ENCODE assay signal across 19 cellular contexts in genomic region chr4:123339507-123340380, GRCh38. TPM values are rescaled to one million over a fixed set of nuclear protein-coding genes. Genes with fewer than 3 reads are reported as not detected.
DNase-seq lines count a peak whose midpoint lies in the region; ATAC-seq, FAIRE-seq and TF ChIP-seq lines count a peak whose summit lies in the region.
"Had no signal": no experiment of that assay in that cellular context is flagged by ENCODE, and none has a peak within 500 bp of the region (broad histone marks: within the 10 kb centered on the region; RNA-seq: fewer than 3 reads in every experiment).

No MANE protein-coding gene starts in this region.

- no peak for TF ChIP-seq EP300 in A549 (IDR thresholded peaks at IDR 0.05)

- no peaks in the 10 kb centered on the region for H3K27me3 ChIP-seq in brain microvascular endothelial cell (replicated peaks)
- H3K27me3 ChIP-seq in effector memory CD4-positive, alpha-beta T cell (replicated peaks; ENCODE audit: control insufficient read depth, insufficient read depth, low read length, poor library complexity, severe bottlenecking): no peaks in the 10 kb centered on the region

- CTCF ChIA-PET in A549 (lab: Yijun Ruan, JAX): interaction anchor here (0.6 kb wide), 1 partner anchor 321 kb away, joined by 3 read pairs; no protein-coding TSS in a partner anchor

- POLR2A ChIA-PET in A549 (lab: Yijun Ruan, JAX): no interaction called here

- peaks cover 2% of the 10 kb centered on the region for H3K27me3 Mint-ChIP-seq in nephron progenitor cell (ENCODE audit: low read depth, poor library complexity)

- H3K36me3 Mint-ChIP-seq in nephron progenitor cell (ENCODE audit: low read depth): peaks cover 14% of the 10 kb centered on the region
- H3K36me3 Mint-ChIP-seq: activated naive CD8-positive, alpha-beta T cell treated with anti-CD3 and anti-CD28 coated beads, Interleukin-2, amount 10 ng/mL, durations not matched to agents 7 days and 5 days had no signal

- FAIRE-seq in A549 (lab: Jason Lieb, UNC) (no peak), kidney (lab: Jason Lieb, UNC) (no peak)
- FAIRE-seq: small intestine had no signal

- no peak overlapping the region for H3K4me3 Mint-ChIP-seq in nephron progenitor cell
- H3K4me3 Mint-ChIP-seq: activated naive CD8-positive, alpha-beta T cell treated with anti-CD3 and anti-CD28 coated beads, Interleukin-2, amount 10 ng/mL, durations not matched to agents 7 days and 5 days; activated T-cell treated with anti-CD3 and anti-CD28 coated beads, Interleukin-2, amount 50 U/mL, for 24 hours; H9; stimulated activated naive CD8-positive, alpha-beta T cell treated with anti-CD3 and anti-CD28 coated beads, Interleukin-15, amount 100 ng/mL, for 72 hours had no signal

- in situ Hi-C loops in brain microvascular endothelial cell (cut with HindIII; ENCODE audit: low pct_ligation_motif_present, low sequenced_read_pairs): no loop called here

- no peak for TF ChIP-seq POLR2A in A549 (IDR thresholded peaks at IDR 0.05; ENCODE audit: low read length)

- H3K4me1 ChIP-seq in A549 (peaks cover 17% of the 10 kb centered on the region), kidney (ENCODE audit: control insufficient read depth in 1 of 2, insufficient read depth in 1 of 2, low read depth in 1 of 2, low read length in 2 of 2) (no peaks in the 10 kb centered on the region)
- no peaks in the 10 kb centered on the region for H3K4me1 ChIP-seq in effector memory CD4-positive, alpha-beta T cell (ENCODE audit: control insufficient read depth, insufficient read depth, low read length, poor library complexity, severe bottlenecking)

- H3K36me3 ChIP-seq in brain microvascular endothelial cell (replicated peaks) (no peaks in the 10 kb centered on the region), kidney (ENCODE audit: control insufficient read depth in 1 of 2, insufficient read depth in 2 of 2, low read length in 2 of 2) (no peaks in the 10 kb centered on the region)
- H3K36me3 ChIP-seq in effector memory CD4-positive, alpha-beta T cell (ENCODE audit: control insufficient read depth, insufficient read depth, low read length): no peaks in the 10 kb centered on the region

- H3K27ac Mint-ChIP-seq in nephron progenitor cell: peak overlapping the region; percentile 58
- H3K27ac Mint-ChIP-seq: activated naive CD8-positive, alpha-beta T cell treated with anti-CD3 and anti-CD28 coated beads, Interleukin-2, amount 10 ng/mL, durations not matched to agents 7 days and 5 days; activated T-cell treated with anti-CD3 and anti-CD28 coated beads, Interleukin-2, amount 50 U/mL, for 24 hours; stimulated activated naive CD8-positive, alpha-beta T cell treated with anti-CD3 and anti-CD28 coated beads, Interleukin-15, amount 100 ng/mL, for 72 hours had no signal

- ATAC-seq in A549 (peak; percentile 77 to 82; a peak in 5 of 6 replicates), HG02870 (IDR thresholded peaks at IDR 0.05; ENCODE audit: unreplicated experiment) (peak; percentile 19), HG03460 (IDR thresholded peaks at IDR 0.05; ENCODE audit: unreplicated experiment) (no peak), HG02763 (IDR thresholded peaks at IDR 0.05; ENCODE audit: unreplicated experiment) (no peak)
- ATAC-seq: stimulated activated naive CD8-positive, alpha-beta T cell treated with anti-CD3 and anti-CD28 coated beads, Interleukin-15, amount 100 ng/mL, for 72 hours had no signal

- DNase-seq in A549 (ENCODE audit: low read depth in 1 of 2, low spot score in 1 of 2) (no peak), brain microvascular endothelial cell (no peak), nephron progenitor cell (no peak), kidney (no peak)
- no peak for DNase-seq in effector memory CD4-positive, alpha-beta T cell
- DNase-seq: activated CD4-positive, alpha-beta T cell treated with anti-CD3 and anti-CD28 coated beads for 48 hours; activated naive CD8-positive, alpha-beta T cell treated with anti-CD3 and anti-CD28 coated beads, Interleukin-2, amount 10 ng/mL, durations not matched to agents 7 days and 5 days; activated T-cell treated with anti-CD3 and anti-CD28 coated beads, Interleukin-2, amount 50 U/mL, for 24 hours; DMS153; H9; hippocampal formation; NCI-H2029; SHP77 treated with DMSO at 0.1 percent for 48 hours; small intestine; stimulated activated naive CD8-positive, alpha-beta T cell treated with anti-CD3 and anti-CD28 coated beads, Interleukin-15, amount 100 ng/mL, for 72 hours; T1000 had no signal

- H3K9me3 ChIP-seq in A549 (no peaks in the 10 kb centered on the region), kidney (ENCODE audit: control insufficient read depth in 1 of 2, low read length in 2 of 2) (no peaks in the 10 kb centered on the region)
- no peaks in the 10 kb centered on the region for H3K9me3 ChIP-seq in effector memory CD4-positive, alpha-beta T cell (ENCODE audit: control insufficient read depth, low read length)

- 76% methylated on average over 5 of the region's 5 CpGs for WGBS in A549 (ENCODE audit: missing lambda C conversion rate)

- H3K4me3 ChIP-seq in A549 (no peak overlapping the region), brain microvascular endothelial cell (ENCODE audit: low read depth, low read length) (no peak overlapping the region), kidney (ENCODE audit: low read length in 2 of 2) (no peak overlapping the region)
- no peak overlapping the region for H3K4me3 ChIP-seq in effector memory CD4-positive, alpha-beta T cell (ENCODE audit: insufficient read depth, low read depth, low read length, poor library complexity, severe bottlenecking)

- TF ChIP-seq CTCF in A549 (IDR thresholded peaks at IDR 0.05) (no peak), brain microvascular endothelial cell (IDR thresholded peaks at IDR 0.05; ENCODE audit: low read depth, low read length, missing control alignments) (no peak), nephron progenitor cell (IDR thresholded peaks at IDR 0.05) (no peak), kidney (IDR thresholded peaks at IDR 0.05; ENCODE audit: borderline replicate concordance, extremely low read depth, insufficient read depth) (no peak)

- intact Hi-C loops in kidney (cut with DNase I): no loop called here

- H3K9me3 Mint-ChIP-seq in nephron progenitor cell: peaks cover 23% of the 10 kb centered on the region
- H3K9me3 Mint-ChIP-seq: activated T-cell treated with anti-CD3 and anti-CD28 coated beads, Interleukin-2, amount 50 U/mL, for 24 hours had no signal

- H3K4me1 Mint-ChIP-seq in nephron progenitor cell: peaks cover 37% of the 10 kb centered on the region
- H3K4me1 Mint-ChIP-seq: activated naive CD8-positive, alpha-beta T cell treated with anti-CD3 and anti-CD28 coated beads, Interleukin-2, amount 10 ng/mL, durations not matched to agents 7 days and 5 days; stimulated activated naive CD8-positive, alpha-beta T cell treated with anti-CD3 and anti-CD28 coated beads, Interleukin-15, amount 100 ng/mL, for 72 hours had no signal

- H3K27ac ChIP-seq in A549 (peak overlapping the region; percentile 55 to 82), brain microvascular endothelial cell (peak overlapping the region; percentile 21), kidney (ENCODE audit: low read depth in 2 of 2, low read length in 2 of 2) (no peak overlapping the region)
- no peak overlapping the region for H3K27ac ChIP-seq in effector memory CD4-positive, alpha-beta T cell (ENCODE audit: insufficient read depth, low read length, poor library complexity, severe bottlenecking)

- no peak overlapping the region for H3K9ac ChIP-seq in kidney (ENCODE audit: low read length in 2 of 2)

- no peak for TF ChIP-seq RAD21 in A549 (conservative IDR thresholded peaks at IDR 0.05 in 1 of 2, IDR thresholded peaks at IDR 0.05 in 1 of 2)

- H3K4me2 ChIP-seq in A549: peak overlapping the region; percentile 59

TF ChIP-seq in A549, 52 proteins besides CTCF, POLR2A, EP300 and RAD21:
- TF ChIP-seq REST (IDR thresholded peaks at IDR 0.05) (peak; percentile 63), NFE2L2 (conservative IDR thresholded peaks at IDR 0.05; ENCODE audit: low read length) (no peak), MAFK (IDR thresholded peaks at IDR 0.05; ENCODE audit: partially characterized antibody) (peak; percentile 55)

RNA-seq across cellular contexts. Expression of gene SPRY1, which starts 56.9 kb away (rescaled TPM):
- 2.1 and 2.4 TPM in 2 replicates for polyA plus RNA-seq in A549 (2011; rRNA removed)
- 0.61 and 0.89 TPM in 2 replicates for polyA plus RNA-seq in A549 (2012; cell fraction: cytosol; rRNA removed)
- polyA plus RNA-seq in A549 (2012; cell fraction: nucleus; rRNA removed): 0.98 TPM in 2 replicates
- 0.21 to 0.54 TPM (median 0.31 TPM) in 3 replicates for polyA plus RNA-seq in A549 (2017; fragmentation: RNase III; extraction: RNeasy Plus Mini Kit Qiagen cat#74134 plus additional on column Dnase treatment)
- polyA minus RNA-seq in A549 (2011; rRNA and poly(A)+ RNA removed): 2.4 and 2.8 TPM in 2 replicates
- total RNA-seq in kidney: 134 TPM
- 18.3 TPM for polyA plus RNA-seq in kidney (ENCODE audit: insufficient read depth, low read depth, low replicate concordance)

Comparison
In these comparisons a context has a peak if more than half of its experiments do, and no peak if none do; other contexts are left out.
1. ATAC-seq: peak in A549 (2 of 2) and HG02870 (single experiment); none in HG03460 (single experiment) and HG02763 (single experiment).
2. H3K27ac ChIP-seq: peak in A549 (2 of 2) and brain microvascular endothelial cell (single experiment); none in effector memory CD4-positive, alpha-beta T cell (single experiment) and kidney (0 of 2).